ENCODE assay signal across 1 cellular context in genomic region chr9:114387678-114388431, GRCh38.
A peak's percentile ranks its signal among the peaks of the same experiment; 100 is the strongest.
TF ChIP-seq lines count a peak whose summit lies in the region.

TSS of gene AKNA (minus strand) at chr9:114387982. CDS start at chr9:114381333, 6,649 bp downstream.

TF ChIP-seq in GM12878, 131 proteins besides CTCF, POLR2A, EP300 and RAD21 (continued from another document and continues in another):
- TF ChIP-seq, protein P1, sequence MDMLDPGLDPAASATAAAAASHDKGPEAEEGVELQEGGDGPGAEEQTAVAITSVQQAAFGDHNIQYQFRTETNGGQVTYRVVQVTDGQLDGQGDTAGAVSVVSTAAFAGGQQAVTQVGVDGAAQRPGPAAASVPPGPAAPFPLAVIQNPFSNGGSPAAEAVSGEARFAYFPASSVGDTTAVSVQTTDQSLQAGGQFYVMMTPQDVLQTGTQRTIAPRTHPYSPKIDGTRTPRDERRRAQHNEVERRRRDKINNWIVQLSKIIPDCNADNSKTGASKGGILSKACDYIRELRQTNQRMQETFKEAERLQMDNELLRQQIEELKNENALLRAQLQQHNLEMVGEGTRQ (IDR thresholded peaks at IDR 0.05; ENCODE audit: borderline replicate concordance, low read depth, low read length), result no peak
- TF ChIP-seq BCL3 (IDR thresholded peaks at IDR 0.05; ENCODE audit: borderline replicate concordance, insufficient read depth, low read depth, low read length, poor library complexity, severe bottlenecking), result no peak
- TF ChIP-seq, protein P2, sequence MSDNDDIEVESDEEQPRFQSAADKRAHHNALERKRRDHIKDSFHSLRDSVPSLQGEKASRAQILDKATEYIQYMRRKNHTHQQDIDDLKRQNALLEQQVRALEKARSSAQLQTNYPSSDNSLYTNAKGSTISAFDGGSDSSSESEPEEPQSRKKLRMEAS (IDR thresholded peaks at IDR 0.05; ENCODE audit: low read depth, low read length), result no peak
- no peak for TF ChIP-seq HCFC1 (IDR thresholded peaks at IDR 0.05; ENCODE audit: low read length)
- no peak for TF ChIP-seq CBX3 (IDR thresholded peaks at IDR 0.05; ENCODE audit: borderline replicate concordance, low read depth)
- TF ChIP-seq RB1 (IDR thresholded peaks at IDR 0.05; ENCODE audit: borderline replicate concordance), result no peak
- no peak for TF ChIP-seq CREB1 (IDR thresholded peaks at IDR 0.05; ENCODE audit: low read depth)
- TF ChIP-seq TCF7 (IDR thresholded peaks at IDR 0.05; ENCODE audit: borderline replicate concordance), result no peak
- TF ChIP-seq GATAD2B (conservative IDR thresholded peaks at IDR 0.05; ENCODE audit: low read depth), result 0 out of 2 replicates have a peak, but pooled peaks have one; percentile 44
- no peak for TF ChIP-seq NR2C1 (IDR thresholded peaks at IDR 0.05)
- no peak for TF ChIP-seq ZBED1 (IDR thresholded peaks at IDR 0.05; ENCODE audit: borderline replicate concordance)
- peak; percentile 28; the same call in 1 of the 2 replicates for TF ChIP-seq YY1 (IDR thresholded peaks at IDR 0.05; ENCODE audit: low read depth, low read length)
- TF ChIP-seq PAX5 (IDR thresholded peaks at IDR 0.05; ENCODE audit: borderline replicate concordance, low read depth, low read length), result 0 out of 2 replicates have a peak, but pooled peaks have one; percentile 3
- peak; percentile 65; the same call in 1 of the 2 replicates for TF ChIP-seq NBN (IDR thresholded peaks at IDR 0.05)
- peak; percentile 33 for TF ChIP-seq MEF2B (IDR thresholded peaks at IDR 0.05; ENCODE audit: partially characterized antibody, poor library complexity, severe bottlenecking)
- no peak for TF ChIP-seq EGR1 (IDR thresholded peaks at IDR 0.05; ENCODE audit: borderline replicate concordance in 1 of 2, low read depth in 2 of 2, low read length in 2 of 2)
- TF ChIP-seq KAT2A (conservative IDR thresholded peaks at IDR 0.05; ENCODE audit: control insufficient read depth, low read depth, low read length), result no peak
- TF ChIP-seq POU2F2 (IDR thresholded peaks at IDR 0.05; ENCODE audit: borderline replicate concordance, low read depth, low read length), result peak; percentile 61; the same call in 1 of the 3 replicates
- no peak for TF ChIP-seq BCL11A (IDR thresholded peaks at IDR 0.05; ENCODE audit: low read depth, low read length)
- TF ChIP-seq, protein P3, sequence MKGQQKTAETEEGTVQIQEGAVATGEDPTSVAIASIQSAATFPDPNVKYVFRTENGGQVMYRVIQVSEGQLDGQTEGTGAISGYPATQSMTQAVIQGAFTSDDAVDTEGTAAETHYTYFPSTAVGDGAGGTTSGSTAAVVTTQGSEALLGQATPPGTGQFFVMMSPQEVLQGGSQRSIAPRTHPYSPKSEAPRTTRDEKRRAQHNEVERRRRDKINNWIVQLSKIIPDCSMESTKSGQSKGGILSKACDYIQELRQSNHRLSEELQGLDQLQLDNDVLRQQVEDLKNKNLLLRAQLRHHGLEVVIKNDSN (IDR thresholded peaks at IDR 0.05; ENCODE audit: borderline replicate concordance, extremely low read length, insufficient read depth, low read depth, low read length), result no peak
- TF ChIP-seq FOXM1 (IDR thresholded peaks at IDR 0.05; ENCODE audit: low read depth, low read length), result no peak
- TF ChIP-seq EZH2 (IDR thresholded peaks at IDR 0.05; ENCODE audit: borderline replicate concordance, control insufficient read depth, low read depth, low read length), result no peak
- TF ChIP-seq SMC3 (IDR thresholded peaks at IDR 0.05; ENCODE audit: borderline replicate concordance, low read length), result 0 out of 2 replicates have a peak, but pooled peaks have one; percentile 7
- TF ChIP-seq, protein P4, sequence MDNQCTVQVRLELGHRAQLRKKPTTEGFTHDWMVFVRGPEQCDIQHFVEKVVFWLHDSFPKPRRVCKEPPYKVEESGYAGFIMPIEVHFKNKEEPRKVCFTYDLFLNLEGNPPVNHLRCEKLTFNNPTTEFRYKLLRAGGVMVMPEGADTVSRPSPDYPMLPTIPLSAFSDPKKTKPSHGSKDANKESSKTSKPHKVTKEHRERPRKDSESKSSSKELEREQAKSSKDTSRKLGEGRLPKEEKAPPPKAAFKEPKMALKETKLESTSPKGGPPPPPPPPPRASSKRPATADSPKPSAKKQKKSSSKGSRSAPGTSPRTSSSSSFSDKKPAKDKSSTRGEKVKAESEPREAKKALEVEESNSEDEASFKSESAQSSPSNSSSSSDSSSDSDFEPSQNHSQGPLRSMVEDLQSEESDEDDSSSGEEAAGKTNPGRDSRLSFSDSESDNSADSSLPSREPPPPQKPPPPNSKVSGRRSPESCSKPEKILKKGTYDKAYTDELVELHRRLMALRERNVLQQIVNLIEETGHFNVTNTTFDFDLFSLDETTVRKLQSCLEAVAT (IDR thresholded peaks at IDR 0.05), result peak; percentile 74; the same call in 1 of the 2 replicates
- TF ChIP-seq, protein P5, sequence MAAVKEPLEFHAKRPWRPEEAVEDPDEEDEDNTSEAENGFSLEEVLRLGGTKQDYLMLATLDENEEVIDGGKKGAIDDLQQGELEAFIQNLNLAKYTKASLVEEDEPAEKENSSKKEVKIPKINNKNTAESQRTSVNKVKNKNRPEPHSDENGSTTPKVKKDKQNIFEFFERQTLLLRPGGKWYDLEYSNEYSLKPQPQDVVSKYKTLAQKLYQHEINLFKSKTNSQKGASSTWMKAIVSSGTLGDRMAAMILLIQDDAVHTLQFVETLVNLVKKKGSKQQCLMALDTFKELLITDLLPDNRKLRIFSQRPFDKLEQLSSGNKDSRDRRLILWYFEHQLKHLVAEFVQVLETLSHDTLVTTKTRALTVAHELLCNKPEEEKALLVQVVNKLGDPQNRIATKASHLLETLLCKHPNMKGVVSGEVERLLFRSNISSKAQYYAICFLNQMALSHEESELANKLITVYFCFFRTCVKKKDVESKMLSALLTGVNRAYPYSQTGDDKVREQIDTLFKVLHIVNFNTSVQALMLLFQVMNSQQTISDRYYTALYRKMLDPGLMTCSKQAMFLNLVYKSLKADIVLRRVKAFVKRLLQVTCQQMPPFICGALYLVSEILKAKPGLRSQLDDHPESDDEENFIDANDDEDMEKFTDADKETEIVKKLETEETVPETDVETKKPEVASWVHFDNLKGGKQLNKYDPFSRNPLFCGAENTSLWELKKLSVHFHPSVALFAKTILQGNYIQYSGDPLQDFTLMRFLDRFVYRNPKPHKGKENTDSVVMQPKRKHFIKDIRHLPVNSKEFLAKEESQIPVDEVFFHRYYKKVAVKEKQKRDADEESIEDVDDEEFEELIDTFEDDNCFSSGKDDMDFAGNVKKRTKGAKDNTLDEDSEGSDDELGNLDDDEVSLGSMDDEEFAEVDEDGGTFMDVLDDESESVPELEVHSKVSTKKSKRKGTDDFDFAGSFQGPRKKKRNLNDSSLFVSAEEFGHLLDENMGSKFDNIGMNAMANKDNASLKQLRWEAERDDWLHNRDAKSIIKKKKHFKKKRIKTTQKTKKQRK (IDR thresholded peaks at IDR 0.05; ENCODE audit: low read depth, low read length), result no peak
- TF ChIP-seq ZNF384 (IDR thresholded peaks at IDR 0.05; ENCODE audit: borderline replicate concordance, low read depth, low read length), result no peak
- TF ChIP-seq CEBPB (IDR thresholded peaks at IDR 0.05; ENCODE audit: borderline replicate concordance in 1 of 2, low read depth in 2 of 2, low read length in 2 of 2), result no peak
- TF ChIP-seq ASH2L (IDR thresholded peaks at IDR 0.05; ENCODE audit: borderline replicate concordance, low read depth), result no peak
- no peak for TF ChIP-seq ZBTB4 (CRISPR knock-in tag; IDR thresholded peaks at IDR 0.05)
- TF ChIP-seq KLF5 (IDR thresholded peaks at IDR 0.05; ENCODE audit: partially characterized antibody), result no peak
- TF ChIP-seq ZNF274 (IDR thresholded peaks at IDR 0.05; ENCODE audit: insufficient read depth, insufficient read length), result no peak
- no peak for TF ChIP-seq CHD1 (IDR thresholded peaks at IDR 0.05; ENCODE audit: low read depth, low read length)
- peak; percentile 47; the same call in 1 of the 2 replicates for TF ChIP-seq LARP7 (IDR thresholded peaks at IDR 0.05)
- no peak for TF ChIP-seq BRCA1 (IDR thresholded peaks at IDR 0.05; ENCODE audit: low read depth, low read length)
- TF ChIP-seq IRF4 (IDR thresholded peaks at IDR 0.05; ENCODE audit: low read depth, low read length), result no peak
- TF ChIP-seq, protein P6, sequence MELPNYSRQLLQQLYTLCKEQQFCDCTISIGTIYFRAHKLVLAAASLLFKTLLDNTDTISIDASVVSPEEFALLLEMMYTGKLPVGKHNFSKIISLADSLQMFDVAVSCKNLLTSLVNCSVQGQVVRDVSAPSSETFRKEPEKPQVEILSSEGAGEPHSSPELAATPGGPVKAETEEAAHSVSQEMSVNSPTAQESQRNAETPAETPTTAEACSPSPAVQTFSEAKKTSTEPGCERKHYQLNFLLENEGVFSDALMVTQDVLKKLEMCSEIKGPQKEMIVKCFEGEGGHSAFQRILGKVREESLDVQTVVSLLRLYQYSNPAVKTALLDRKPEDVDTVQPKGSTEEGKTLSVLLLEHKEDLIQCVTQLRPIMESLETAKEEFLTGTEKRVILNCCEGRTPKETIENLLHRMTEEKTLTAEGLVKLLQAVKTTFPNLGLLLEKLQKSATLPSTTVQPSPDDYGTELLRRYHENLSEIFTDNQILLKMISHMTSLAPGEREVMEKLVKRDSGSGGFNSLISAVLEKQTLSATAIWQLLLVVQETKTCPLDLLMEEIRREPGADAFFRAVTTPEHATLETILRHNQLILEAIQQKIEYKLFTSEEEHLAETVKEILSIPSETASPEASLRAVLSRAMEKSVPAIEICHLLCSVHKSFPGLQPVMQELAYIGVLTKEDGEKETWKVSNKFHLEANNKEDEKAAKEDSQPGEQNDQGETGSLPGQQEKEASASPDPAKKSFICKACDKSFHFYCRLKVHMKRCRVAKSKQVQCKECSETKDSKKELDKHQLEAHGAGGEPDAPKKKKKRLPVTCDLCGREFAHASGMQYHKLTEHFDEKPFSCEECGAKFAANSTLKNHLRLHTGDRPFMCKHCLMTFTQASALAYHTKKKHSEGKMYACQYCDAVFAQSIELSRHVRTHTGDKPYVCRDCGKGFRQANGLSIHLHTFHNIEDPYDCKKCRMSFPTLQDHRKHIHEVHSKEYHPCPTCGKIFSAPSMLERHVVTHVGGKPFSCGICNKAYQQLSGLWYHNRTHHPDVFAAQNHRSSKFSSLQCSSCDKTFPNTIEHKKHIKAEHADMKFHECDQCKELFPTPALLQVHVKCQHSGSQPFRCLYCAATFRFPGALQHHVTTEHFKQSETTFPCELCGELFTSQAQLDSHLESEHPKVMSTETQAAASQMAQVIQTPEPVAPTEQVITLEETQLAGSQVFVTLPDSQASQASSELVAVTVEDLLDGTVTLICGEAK (IDR thresholded peaks at IDR 0.05; ENCODE audit: borderline replicate concordance), result peak; percentile 26; the same call in 1 of the 2 replicates
- TF ChIP-seq REST (IDR thresholded peaks at IDR 0.05; ENCODE audit: low read depth, low read length), result no peak
- TF ChIP-seq SREBF2 (IDR thresholded peaks at IDR 0.05; ENCODE audit: low read length), result no peak
